Comparison of ENCODE assay signal across 8 cellular contexts in the genomic region with DNA sequence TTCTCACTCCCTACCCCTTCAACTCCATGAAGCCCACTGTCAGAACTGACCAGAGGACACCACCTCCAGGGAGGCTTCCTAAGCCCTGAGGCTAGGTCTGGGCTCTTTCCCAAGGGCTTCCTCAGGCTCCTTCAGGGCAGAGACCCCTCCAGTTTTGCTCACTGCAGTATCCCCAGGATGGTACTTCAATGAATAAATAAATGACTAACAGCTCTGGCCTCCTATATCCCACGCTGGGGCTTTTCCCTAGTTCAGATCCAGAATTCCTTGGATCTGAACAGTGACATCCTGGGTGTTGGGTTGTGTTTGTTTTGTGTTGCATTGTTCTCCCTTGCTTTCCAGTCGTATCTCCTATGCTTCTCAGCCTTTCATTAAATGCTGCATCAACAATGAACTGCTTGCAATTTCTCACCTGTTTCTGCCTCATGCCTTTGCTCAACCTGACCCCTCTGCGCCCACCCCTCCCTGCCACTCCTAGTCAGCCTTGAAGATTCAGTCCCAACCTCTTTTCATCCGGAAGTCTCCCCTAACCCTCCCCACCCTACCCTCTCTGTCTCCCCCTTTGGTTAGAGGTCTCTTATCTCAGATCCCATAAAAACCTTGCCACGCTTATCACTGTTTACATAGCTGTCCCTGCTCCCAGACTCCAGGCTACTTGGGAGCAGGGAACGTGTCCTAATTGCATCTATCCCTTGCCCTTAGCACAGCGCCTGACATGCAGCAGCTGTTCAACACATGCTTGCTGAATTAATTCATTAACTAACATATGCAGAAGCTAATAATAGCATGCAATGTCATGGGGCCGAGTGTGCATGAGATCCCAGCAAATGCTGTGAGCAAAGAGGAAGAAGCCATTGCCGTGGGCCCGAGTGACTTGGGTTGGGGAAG. TPM values are rescaled to one million over a fixed set of nuclear protein-coding genes. Genes with fewer than 3 reads are reported as not detected.
DNase-seq lines count a peak whose midpoint lies in the region; ATAC-seq and TF ChIP-seq lines count a peak whose summit lies in the region.

No MANE protein-coding gene starts in this region.

- H3K27ac ChIP-seq in subcutaneous abdominal adipose tissue (ENCODE audit: low read depth, low read length), result peak overlapping the region; percentile 47

- H3K4me1 ChIP-seq in subcutaneous abdominal adipose tissue (ENCODE audit: control insufficient read depth in 5 of 5, insufficient read depth in 5 of 5, low read length in 5 of 5), result peaks cover 8 to 39% (median 33%) of the 10 kb centered on the region in 5 donors

- H3K9ac ChIP-seq in subcutaneous abdominal adipose tissue (ENCODE audit: low read length in 5 of 5), result no peak overlapping the region

- DNase-seq in LHCN-M2 (ENCODE audit: low read depth), result peak; percentile 90
- peak; percentile 21 for DNase-seq in astrocyte of the spinal cord (ENCODE audit: low read depth, low spot score)
- DNase-seq in kidney glomerular epithelial cell (lab: John Stamatoyannopoulos, UW), result peak; percentile 52
- DNase-seq in NK-92 (lab: John Stamatoyannopoulos, UW; ENCODE audit: unreplicated experiment), result no peak

- in situ Hi-C loops in astrocyte of the spinal cord (cut with HindIII; ENCODE audit: low sequenced_read_pairs), result no loop called here

- H3K4me3 ChIP-seq in astrocyte of the spinal cord (ENCODE audit: low read depth, low read length), result no peak overlapping the region
- no peak overlapping the region for H3K4me3 ChIP-seq in subcutaneous abdominal adipose tissue (ENCODE audit: low read depth in 1 of 5, low read length in 5 of 5)

- ATAC-seq in GM21737 (IDR thresholded peaks at IDR 0.05; ENCODE audit: unreplicated experiment) (no peak), GM18502 (IDR thresholded peaks at IDR 0.05; ENCODE audit: poor library complexity, unreplicated experiment) (no peak), HG02870 (IDR thresholded peaks at IDR 0.05; ENCODE audit: unreplicated experiment) (no peak)

- H3K9me3 ChIP-seq in subcutaneous abdominal adipose tissue (ENCODE audit: control insufficient read depth in 5 of 5, low read length in 5 of 5), result no peaks in the 10 kb centered on the region

- no peaks in the 10 kb centered on the region for H3K27me3 ChIP-seq in subcutaneous abdominal adipose tissue (ENCODE audit: control insufficient read depth in 5 of 5, insufficient read depth in 4 of 5, low read length in 5 of 5)

- no peaks in the 10 kb centered on the region for H3K36me3 ChIP-seq in subcutaneous abdominal adipose tissue (ENCODE audit: control insufficient read depth in 5 of 5, insufficient read depth in 5 of 5, low read length in 5 of 5)

- TF ChIP-seq CTCF in astrocyte of the spinal cord (IDR thresholded peaks at IDR 0.05; ENCODE audit: low read depth, low read length), result no peak

RNA-seq across cellular contexts. Expression of a gene that starts 41.7 kb away (rescaled TPM):
- 74.9 and 101 TPM in 2 replicates for total RNA-seq in LHCN-M2 (2014; rRNA removed)
- 45.9 TPM for polyA plus RNA-seq in LHCN-M2 (2012)
